1 cellular context compared by ENCODE assay signal in genomic region chr2:101731221-101732054, GRCh38.
TF ChIP-seq lines count a peak whose summit lies in the region.

No MANE protein-coding gene starts in this region.

TF ChIP-seq in HepG2, 621 proteins besides CTCF, POLR2A, EP300 and RAD21 (continued from another document and continues in another):
- TF ChIP-seq ZNF512B (CRISPR knock-in tag; IDR thresholded peaks at IDR 0.05; ENCODE audit: borderline replicate concordance): no peak
- no peak for TF ChIP-seq TRIM24 (CRISPR knock-in tag; IDR thresholded peaks at IDR 0.05)
- no peak for TF ChIP-seq YEATS2 (CRISPR knock-in tag; IDR thresholded peaks at IDR 0.05; ENCODE audit: borderline replicate concordance)
- no peak for TF ChIP-seq HIVEP1 (CRISPR knock-in tag; IDR thresholded peaks at IDR 0.05)
- TF ChIP-seq NFYB (CRISPR knock-in tag; IDR thresholded peaks at IDR 0.05): no peak
- TF ChIP-seq ZNF333 (CRISPR knock-in tag; IDR thresholded peaks at IDR 0.05; ENCODE audit: borderline replicate concordance): no peak
- TF ChIP-seq ZBTB2 (CRISPR knock-in tag; IDR thresholded peaks at IDR 0.05; ENCODE audit: low read depth): no peak
- TF ChIP-seq FOXO4 (CRISPR knock-in tag; conservative IDR thresholded peaks at IDR 0.05): no peak
- no peak for TF ChIP-seq ZBTB1 (CRISPR knock-in tag; IDR thresholded peaks at IDR 0.05; ENCODE audit: borderline replicate concordance)
- TF ChIP-seq ZNF580 (CRISPR knock-in tag; IDR thresholded peaks at IDR 0.05; ENCODE audit: borderline replicate concordance, low read depth): peak; percentile 62; the same call in 1 of the 2 replicates
- peak; percentile 65; the same call in 1 of the 2 replicates for TF ChIP-seq FOXK2 (IDR thresholded peaks at IDR 0.05)
- no peak for TF ChIP-seq ZNF703 (CRISPR knock-in tag; IDR thresholded peaks at IDR 0.05; ENCODE audit: borderline replicate concordance)
- no peak; the same call in 1 of the 2 replicates for TF ChIP-seq ZNF556 (CRISPR knock-in tag; IDR thresholded peaks at IDR 0.05; ENCODE audit: borderline replicate concordance)
- TF ChIP-seq ZBTB44 (CRISPR knock-in tag; IDR thresholded peaks at IDR 0.05): no peak
- TF ChIP-seq JUND (CRISPR knock-in tag; IDR thresholded peaks at IDR 0.05): no peak
- peak; percentile 91 for TF ChIP-seq ZNF644 (CRISPR knock-in tag; IDR thresholded peaks at IDR 0.05; ENCODE audit: low read depth)
- no peak for TF ChIP-seq ZNF646 (CRISPR knock-in tag; IDR thresholded peaks at IDR 0.05)
- TF ChIP-seq RARG (CRISPR knock-in tag; IDR thresholded peaks at IDR 0.05; ENCODE audit: low read depth): no peak
- peak; percentile 69 for TF ChIP-seq SOX13 (IDR thresholded peaks at IDR 0.05)
- peak in 1 of 2 experiments; percentile 92; a peak in 2 of 4 replicates for TF ChIP-seq SOX13 (CRISPR knock-in tag; conservative IDR thresholded peaks at IDR 0.05 in 1 of 2, IDR thresholded peaks at IDR 0.05 in 1 of 2)
- TF ChIP-seq BHLHE40 (IDR thresholded peaks at IDR 0.05; ENCODE audit: low read length): no peak
- peak; percentile 91 for TF ChIP-seq ZMYM3 (CRISPR knock-in tag; IDR thresholded peaks at IDR 0.05)
- no peak for TF ChIP-seq ZIK1 (CRISPR knock-in tag; IDR thresholded peaks at IDR 0.05; ENCODE audit: borderline replicate concordance, low read depth)
- no peak for TF ChIP-seq ZFP37 (CRISPR knock-in tag; IDR thresholded peaks at IDR 0.05; ENCODE audit: borderline replicate concordance)
- no peak for TF ChIP-seq ZNF30 (CRISPR knock-in tag; IDR thresholded peaks at IDR 0.05)
- no peak for TF ChIP-seq ZNF205 (CRISPR knock-in tag; IDR thresholded peaks at IDR 0.05)
- no peak for TF ChIP-seq ZNF619 (CRISPR knock-in tag; IDR thresholded peaks at IDR 0.05)
- no peak for TF ChIP-seq NKX3-1 (CRISPR knock-in tag; IDR thresholded peaks at IDR 0.05)
- no peak for TF ChIP-seq ZNF652 (CRISPR knock-in tag; IDR thresholded peaks at IDR 0.05; ENCODE audit: borderline replicate concordance, low read depth)
- TF ChIP-seq ETV5 (CRISPR knock-in tag; IDR thresholded peaks at IDR 0.05; ENCODE audit: borderline replicate concordance): no peak
- 0 out of 2 replicates have a peak, but pooled peaks have one; percentile 68 for TF ChIP-seq CBX5 (CRISPR knock-in tag; IDR thresholded peaks at IDR 0.05; ENCODE audit: borderline replicate concordance)
- TF ChIP-seq SMARCE1 (IDR thresholded peaks at IDR 0.05; ENCODE audit: borderline replicate concordance): no peak
- no peak for TF ChIP-seq ZNF766 (CRISPR knock-in tag; IDR thresholded peaks at IDR 0.05; ENCODE audit: borderline replicate concordance)
- peak; percentile 47; the same call in 1 of the 2 replicates for TF ChIP-seq TARDBP (CRISPR knock-in tag; IDR thresholded peaks at IDR 0.05)
- TF ChIP-seq PRDM15 (CRISPR knock-in tag; IDR thresholded peaks at IDR 0.05): no peak
- TF ChIP-seq SOX6 (IDR thresholded peaks at IDR 0.05): no peak
- TF ChIP-seq SOX6 (CRISPR knock-in tag; IDR thresholded peaks at IDR 0.05): peak; percentile 93
- TF ChIP-seq SP140L (CRISPR knock-in tag; IDR thresholded peaks at IDR 0.05; ENCODE audit: borderline replicate concordance): no peak
- no peak for TF ChIP-seq DRAP1 (CRISPR knock-in tag; IDR thresholded peaks at IDR 0.05)
- no peak for TF ChIP-seq KDM4B (CRISPR knock-in tag; IDR thresholded peaks at IDR 0.05)
- TF ChIP-seq PBX2 (CRISPR knock-in tag; IDR thresholded peaks at IDR 0.05): no peak
- no peak for TF ChIP-seq SNAPC2 (CRISPR knock-in tag; IDR thresholded peaks at IDR 0.05)
- no peak for TF ChIP-seq KAT2B (IDR thresholded peaks at IDR 0.05; ENCODE audit: borderline replicate concordance, low read depth, low read length)
- TF ChIP-seq ZFAT (CRISPR knock-in tag; conservative IDR thresholded peaks at IDR 0.05): no peak
- peak; percentile 71; the same call in 1 of the 2 replicates for TF ChIP-seq ATF3 (CRISPR knock-in tag; IDR thresholded peaks at IDR 0.05)
- peak; percentile 55; the same call in 1 of the 2 replicates for TF ChIP-seq ZNF350 (CRISPR knock-in tag; IDR thresholded peaks at IDR 0.05; ENCODE audit: borderline replicate concordance, low read depth)
